ENCODE assay signal across 14 cellular contexts in genomic region chr2:75558786-75559428, GRCh38. TPM values are rescaled to one million over a fixed set of nuclear protein-coding genes. Genes with fewer than 3 reads are reported as not detected.
DNase-seq lines count a peak whose midpoint lies in the region; ATAC-seq and TF ChIP-seq lines count a peak whose summit lies in the region.
"Had no signal": no experiment of that assay in that cellular context is flagged by ENCODE, and none has a peak within 500 bp of the region (broad histone marks: within the 10 kb centered on the region; RNA-seq: fewer than 3 reads in every experiment).

No MANE protein-coding gene starts in this region.

- no peak overlapping the region for H4K5ac ChIP-seq in H9 (ENCODE audit: insufficient read length, low read depth, low read length)

- no peak overlapping the region for H3K23ac ChIP-seq in H9 (ENCODE audit: insufficient read length, low read depth, low read length)

- no peak overlapping the region for H2AFZ ChIP-seq in H9 (ENCODE audit: low read length)

- no peak overlapping the region for H3K27ac Mint-ChIP-seq in H9
- no peak overlapping the region for H3K27ac Mint-ChIP-seq in natural killer cell treated with Interleukin-12 subunit alpha and Interleukin-12 subunit beta and Interleukin-15 and Interleukin-18, amount 100 ng/mL, for 72 hours
- H3K27ac Mint-ChIP-seq: IgD-negative memory B cell had no signal

- no peak overlapping the region for H4K8ac ChIP-seq in H9 (replicated peaks; ENCODE audit: insufficient read length, low read depth, low read length)

- H4K91ac ChIP-seq in H9 (ENCODE audit: insufficient read length, low read depth, low read length), result no peak overlapping the region

- H4K20me1 ChIP-seq in H9 (ENCODE audit: control insufficient read depth, insufficient read depth, insufficient read length), result no peaks in the 10 kb centered on the region

- no peak overlapping the region for H3K9ac ChIP-seq in H9 (ENCODE audit: extremely low read depth, insufficient read length, low read length)

- H3K9me3 ChIP-seq in H9 (ENCODE audit: control insufficient read depth, low read depth, low read length), result no peaks in the 10 kb centered on the region
- H3K9me3 ChIP-seq: Caco-2 had no signal

- H3K27ac ChIP-seq in H9 (ENCODE audit: insufficient read length, low read depth, low read length), result no peak overlapping the region

- no peaks in the 10 kb centered on the region; a peak in 1 of 7 replicates for H3K36me3 Mint-ChIP-seq in H9 (ENCODE audit: insufficient read depth in 1 of 3, low read depth in 3 of 3)
- H3K36me3 Mint-ChIP-seq in natural killer cell treated with Interleukin-12 subunit alpha and Interleukin-12 subunit beta and Interleukin-15 and Interleukin-18, amount 100 ng/mL, for 72 hours, result no peaks in the 10 kb centered on the region

- no peak overlapping the region for H3K4ac ChIP-seq in H9 (ENCODE audit: low read depth, low read length)

- no peaks in the 10 kb centered on the region for H3K79me2 ChIP-seq in H9 (ENCODE audit: insufficient read depth, low read length)

- H2BK20ac ChIP-seq in H9 (ENCODE audit: low read depth, low read length, poor library complexity, severe bottlenecking), result no peak overlapping the region

- H2AK5ac ChIP-seq in H9 (ENCODE audit: insufficient read length, low read length), result no peak overlapping the region

- WGBS in H9 (ENCODE audit: extremely low coverage, insufficient read length, low lambda C conversion rate), result no CpG with 5 or more reads among the region's 4 CpGs

- no peak for ATAC-seq in HG03432 (IDR thresholded peaks at IDR 0.05; ENCODE audit: unreplicated experiment)
- no peak for ATAC-seq in natural killer cell treated with Interleukin-12 subunit alpha and Interleukin-12 subunit beta and Interleukin-15 and Interleukin-18, amount 100 ng/mL, for 72 hours

- no peak overlapping the region for H3T11ph ChIP-seq in H9 (ENCODE audit: low read length)

- H3K14ac ChIP-seq in H9 (ENCODE audit: insufficient read depth, low read length), result no peak overlapping the region

- H3K56ac ChIP-seq in H9 (ENCODE audit: insufficient read length, low read depth, low read length), result no peak overlapping the region

- H3K4me3 Mint-ChIP-seq in H9, result no peak overlapping the region; a peak in 1 of 5 replicates
- H3K4me3 Mint-ChIP-seq in natural killer cell treated with Interleukin-12 subunit alpha and Interleukin-12 subunit beta and Interleukin-15 and Interleukin-18, amount 100 ng/mL, for 72 hours, result no peak overlapping the region

- no peaks in the 10 kb centered on the region for H3K79me1 ChIP-seq in H9 (ENCODE audit: insufficient read depth, low read depth, low read length, poor library complexity, severe bottlenecking)

- no peak overlapping the region for H3K18ac ChIP-seq in H9 (ENCODE audit: insufficient read length, low read depth, low read length)

- H3K9me3 Mint-ChIP-seq in H9, result no peaks in the 10 kb centered on the region
- H3K9me3 Mint-ChIP-seq in natural killer cell treated with Interleukin-12 subunit alpha and Interleukin-12 subunit beta and Interleukin-15 and Interleukin-18, amount 100 ng/mL, for 72 hours, result peaks cover 2% of the 10 kb centered on the region
- H3K9me3 Mint-ChIP-seq: IgD-negative memory B cell had no signal

- H3K23me2 ChIP-seq in H9 (ENCODE audit: insufficient read length, low read depth, low read length, poor library complexity, severe bottlenecking), result peaks cover 11% of the 10 kb centered on the region

- no peak overlapping the region for H2BK15ac ChIP-seq in H9 (ENCODE audit: low read depth, low read length)

- DNase-seq in AG08395 (ENCODE audit: low spot score), result peak; percentile 25
- DNase-seq in HK-2 (ENCODE audit: unreplicated experiment), result peak; percentile 37
- DNase-seq in choroid plexus epithelial cell (ENCODE audit: low read depth), result peak; percentile 62
- DNase-seq in mucosa of gallbladder (ENCODE audit: low spot score), result peak; percentile 5
- no peak for DNase-seq in H9
- no peak for DNase-seq in T-helper 2 cell
- DNase-seq in natural killer cell treated with Interleukin-12 subunit alpha and Interleukin-12 subunit beta and Interleukin-15 and Interleukin-18, amount 100 ng/mL, for 72 hours (ENCODE audit: low spot score), result no peak
- DNase-seq: Caco-2; effector CD4-positive, alpha-beta T cell; H7; stimulated activated CD4-positive, alpha-beta T cell treated with anti-CD3 and anti-CD28 coated beads, Interleukin-15, amount 100 ng/mL, for 24 hours; T1000 had no signal

- H3K4me2 ChIP-seq in H9 (ENCODE audit: insufficient read depth, insufficient read length, low read length), result no peak overlapping the region

- H3K4me1 Mint-ChIP-seq in H9, result peaks cover 37 to 42% of the 10 kb centered on the region in 2 experiments
- peaks cover 0 to 7% of the 10 kb centered on the region in 2 donors for H3K4me1 Mint-ChIP-seq in natural killer cell treated with Interleukin-12 subunit alpha and Interleukin-12 subunit beta and Interleukin-15 and Interleukin-18, amount 100 ng/mL, for 72 hours (ENCODE audit: low read depth in 2 of 2)

- no peaks in the 10 kb centered on the region; the same call in 1 of the 2 replicates for H3K27me3 ChIP-seq in H9 (ENCODE audit: insufficient read depth, low read length)

- no peak overlapping the region for H2BK5ac ChIP-seq in H9 (ENCODE audit: insufficient read length, low read length)

- peaks cover 66% of the 10 kb centered on the region for H3K27me3 Mint-ChIP-seq in H9 (ENCODE audit: low read depth)
- peaks cover 37 to 51% of the 10 kb centered on the region in 2 donors for H3K27me3 Mint-ChIP-seq in natural killer cell treated with Interleukin-12 subunit alpha and Interleukin-12 subunit beta and Interleukin-15 and Interleukin-18, amount 100 ng/mL, for 72 hours

- TF ChIP-seq CTCF in choroid plexus epithelial cell (conservative IDR thresholded peaks at IDR 0.05; ENCODE audit: low read depth, low read length) (no peak), H9 (conservative IDR thresholded peaks at IDR 0.05) (no peak)

- no peak overlapping the region for H2BK120ac ChIP-seq in H9 (ENCODE audit: low read depth, low read length, poor library complexity, severe bottlenecking)

- peak overlapping the region; percentile 75 for H3K4me3 ChIP-seq in choroid plexus epithelial cell (ENCODE audit: low read depth, low read length)

- no peak overlapping the region for H2BK12ac ChIP-seq in H9 (ENCODE audit: insufficient read length, low read depth, low read length)

- H3K4me1 ChIP-seq in H9 (ENCODE audit: insufficient read depth, low read length), result peaks cover 11% of the 10 kb centered on the region

RNA-seq across cellular contexts. Expression of gene EVA1A, which starts 1.8 kb away (rescaled TPM):
- total RNA-seq in mucosa of gallbladder, result 0.43 TPM
- total RNA-seq in H9 (2021), result 0.68 and 1.7 TPM in 2 replicates
- not detected for total RNA-seq in natural killer cell treated with Interleukin-12 subunit alpha and Interleukin-12 subunit beta and Interleukin-15 and Interleukin-18, amount 100 ng/mL, for 72 hours

Comparison
In these comparisons a context has a peak if more than half of its experiments do, and no peak if none do; other contexts are left out.
1. DNase-seq: peak in AG08395 (single experiment), HK-2 (single experiment), choroid plexus epithelial cell (single experiment) and mucosa of gallbladder (single experiment); none in H9 (single experiment), T-helper 2 cell (0 of 5) and natural killer cell treated with Interleukin-12 subunit alpha and Interleukin-12 subunit beta and Interleukin-15 and Interleukin-18, amount 100 ng/mL, for 72 hours (single experiment).